Comparison of ENCODE assay signal across 21 cellular contexts in the genomic region with DNA sequence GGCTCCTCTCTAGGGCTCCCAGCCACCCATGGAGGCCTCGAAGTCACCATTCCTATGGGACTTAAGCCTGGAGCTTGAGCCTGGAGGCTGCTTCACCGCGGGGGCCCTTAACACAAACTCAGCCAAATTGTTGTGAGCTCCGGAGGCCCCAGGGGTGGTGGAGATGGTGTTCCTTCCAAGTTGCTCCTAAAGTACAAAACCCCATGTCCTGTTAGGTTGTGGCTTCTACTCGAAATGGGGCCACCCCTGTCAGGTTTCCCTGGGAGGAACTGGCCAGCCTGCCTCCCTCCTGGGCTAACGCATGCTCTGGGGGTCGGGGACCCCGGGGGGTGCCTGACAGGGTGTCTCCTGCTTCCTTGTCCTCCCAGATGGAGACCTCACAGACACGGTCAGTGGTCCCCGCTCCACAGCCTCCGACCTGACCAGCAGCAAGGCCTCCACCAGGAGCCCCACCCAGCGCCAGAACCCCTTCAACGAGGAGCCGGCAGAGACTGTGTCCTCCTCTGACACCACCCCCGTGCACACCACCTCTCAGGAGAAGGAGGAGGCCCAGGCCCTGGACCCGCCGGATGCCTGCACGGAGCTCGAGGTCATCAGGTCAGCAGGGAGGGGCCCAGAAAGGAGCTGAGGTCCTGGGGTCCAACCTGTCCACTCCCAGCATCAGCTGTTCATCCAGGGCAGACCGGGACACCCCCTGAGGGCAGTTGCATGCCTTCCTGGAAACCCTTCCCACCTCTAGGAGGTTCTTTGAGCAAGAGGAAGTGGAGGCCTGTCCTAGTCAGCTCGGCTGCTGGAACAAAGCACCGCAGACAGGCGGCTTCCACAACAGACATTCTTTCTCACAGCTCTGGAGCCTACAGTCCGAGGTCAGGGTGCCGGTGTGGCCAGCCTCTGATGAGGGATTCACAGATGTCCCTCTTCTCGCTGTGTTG. TPM values are rescaled to one million over a fixed set of nuclear protein-coding genes. Genes with fewer than 3 reads are reported as not detected.
DNase-seq lines count a peak whose midpoint lies in the region; ATAC-seq and TF ChIP-seq lines count a peak whose summit lies in the region.
"Had no signal": no experiment of that assay in that cellular context is flagged by ENCODE, and none has a peak within 500 bp of the region (broad histone marks: within the 10 kb centered on the region; RNA-seq: fewer than 3 reads in every experiment).

No MANE protein-coding gene starts in this region.

- H3K4me3 ChIP-seq in HUES6 (ENCODE audit: low read depth, low read length) (no peak overlapping the region), mesendoderm (ENCODE audit: low read length) (no peak overlapping the region), breast epithelium (no peak overlapping the region)
- H3K4me3 ChIP-seq: PC-9 had no signal

- H3K9me3 Mint-ChIP-seq in chondrocyte (ENCODE audit: low read depth): no peaks in the 10 kb centered on the region
- no peaks in the 10 kb centered on the region for H3K9me3 Mint-ChIP-seq in stimulated activated effector memory CD8-positive, alpha-beta T cell treated with anti-CD3 and anti-CD28 coated beads, Interleukin-12 subunit alpha, Interleukin-12 subunit beta, amount 100 ng/mL, for 72 hours
- H3K9me3 Mint-ChIP-seq: CD4-positive, alpha-beta memory T cell had no signal

- H3K36me3 ChIP-seq in HUES6 (ENCODE audit: control insufficient read depth, insufficient read depth, low read length): peaks cover 73% of the 10 kb centered on the region
- peaks cover 6% of the 10 kb centered on the region for H3K36me3 ChIP-seq in mesendoderm (ENCODE audit: control insufficient read depth, insufficient read depth, low read length)
- H3K36me3 ChIP-seq in breast epithelium: peaks cover 18% of the 10 kb centered on the region

- H3K27me3 ChIP-seq in HUES6 (ENCODE audit: control insufficient read depth, insufficient read depth, low read length) (no peaks in the 10 kb centered on the region), mesendoderm (ENCODE audit: insufficient read depth, low read length, poor library complexity) (no peaks in the 10 kb centered on the region), breast epithelium (no peaks in the 10 kb centered on the region)

- H2BK120ac ChIP-seq in mesendoderm (ENCODE audit: low read depth, low read length): no peak overlapping the region

- H2BK5ac ChIP-seq in mesendoderm (ENCODE audit: low read length): no peak overlapping the region

- H3K9me3 ChIP-seq in HUES6 (ENCODE audit: control insufficient read depth, insufficient read depth, low read depth, low read length): no peaks in the 10 kb centered on the region
- H3K9me3 ChIP-seq in breast epithelium: no peaks in the 10 kb centered on the region
- H3K9me3 ChIP-seq: SK-N-SH had no signal

- no peak overlapping the region for H4K8ac ChIP-seq in mesendoderm (ENCODE audit: low read depth, low read length)

- intact Hi-C loops in breast epithelium (cut with DNase I; ENCODE audit: low total_unique reads): no loop called here

- H3K18ac ChIP-seq in mesendoderm (ENCODE audit: low read length): no peak overlapping the region

- TF ChIP-seq CTCF in chondrocyte (IDR thresholded peaks at IDR 0.05) (no peak), breast epithelium (IDR thresholded peaks at IDR 0.05) (no peak)

- H3K4me3 Mint-ChIP-seq in chondrocyte (ENCODE audit: unreplicated experiment): no peak overlapping the region
- H3K4me3 Mint-ChIP-seq in stimulated activated effector memory CD8-positive, alpha-beta T cell treated with anti-CD3 and anti-CD28 coated beads, Interleukin-12 subunit alpha, Interleukin-12 subunit beta, amount 100 ng/mL, for 72 hours: no peak overlapping the region
- H3K4me3 Mint-ChIP-seq: CD4-positive, alpha-beta memory T cell had no signal

- no peak for TF ChIP-seq POLR2A in breast epithelium (IDR thresholded peaks at IDR 0.05)

- H3K36me3 Mint-ChIP-seq in chondrocyte (ENCODE audit: low read depth): peaks cover 25% of the 10 kb centered on the region
- peaks cover 59% of the 10 kb centered on the region for H3K36me3 Mint-ChIP-seq in stimulated activated effector memory CD8-positive, alpha-beta T cell treated with anti-CD3 and anti-CD28 coated beads, Interleukin-12 subunit alpha, Interleukin-12 subunit beta, amount 100 ng/mL, for 72 hours

- no peaks in the 10 kb centered on the region for H3K79me2 ChIP-seq in mesendoderm (ENCODE audit: control insufficient read depth, insufficient read depth, low read length)

- H3K4me2 ChIP-seq in mesendoderm (ENCODE audit: low read length): no peak overlapping the region
- H3K4me2 ChIP-seq: PC-9, SK-N-SH had no signal

- peak overlapping the region; percentile 51 for H3K27ac Mint-ChIP-seq in chondrocyte (ENCODE audit: unreplicated experiment)
- H3K27ac Mint-ChIP-seq in stimulated activated effector memory CD8-positive, alpha-beta T cell treated with anti-CD3 and anti-CD28 coated beads, Interleukin-12 subunit alpha, Interleukin-12 subunit beta, amount 100 ng/mL, for 72 hours: peak overlapping the region; percentile 75

- H3K4ac ChIP-seq in mesendoderm (ENCODE audit: low read depth, low read length): no peak overlapping the region

- H3K27ac ChIP-seq in HUES6 (ENCODE audit: low read depth, low read length) (no peak overlapping the region), mesendoderm (ENCODE audit: low read depth, low read length) (no peak overlapping the region), breast epithelium (no peak overlapping the region)
- H3K27ac ChIP-seq: HL-60, PC-9 had no signal

- H3K9ac ChIP-seq in HUES6 (ENCODE audit: low read length) (peak overlapping the region; percentile 46), mesendoderm (ENCODE audit: low read length) (no peak overlapping the region)
- H3K9ac ChIP-seq: SK-N-SH had no signal

- H3K56ac ChIP-seq in mesendoderm (ENCODE audit: low read length): no peak overlapping the region

- no peaks in the 10 kb centered on the region for H3K4me1 ChIP-seq in HUES6 (ENCODE audit: control insufficient read depth, insufficient read depth, low read length)
- no peaks in the 10 kb centered on the region for H3K4me1 ChIP-seq in mesendoderm (ENCODE audit: control insufficient read depth, low read depth, low read length)
- no peaks in the 10 kb centered on the region for H3K4me1 ChIP-seq in breast epithelium

- H4K5ac ChIP-seq in mesendoderm (ENCODE audit: low read length): no peak overlapping the region

- ATAC-seq in stimulated activated effector memory CD8-positive, alpha-beta T cell treated with anti-CD3 and anti-CD28 coated beads, Interleukin-12 subunit alpha, Interleukin-12 subunit beta, amount 100 ng/mL, for 72 hours: no peak
- no peak for ATAC-seq in GM19351 (IDR thresholded peaks at IDR 0.05; ENCODE audit: unreplicated experiment)
- ATAC-seq in activated CD4-positive, CD25-positive, alpha-beta regulatory T cell treated with anti-CD3 and anti-CD28 coated beads, Interleukin-2, amount 50 U/mL, for 24 hours: no peak
- ATAC-seq: Right ventricle myocardium inferior had no signal

- H3K23ac ChIP-seq in mesendoderm (ENCODE audit: low read length): no peak overlapping the region

- WGBS in mesendoderm (ENCODE audit: extremely low coverage, insufficient coverage, low lambda C conversion rate): no CpG with 5 or more reads among the region's 26 CpGs

- DNase-seq in chondrocyte (ENCODE audit: low spot score) (peak; percentile 93), mesendoderm (peak; percentile 40), breast epithelium (ENCODE audit: low spot score in 2 of 2) (no peak)
- no peak for DNase-seq in stimulated activated effector memory CD8-positive, alpha-beta T cell treated with anti-CD3 and anti-CD28 coated beads, Interleukin-12 subunit alpha, Interleukin-12 subunit beta, amount 100 ng/mL, for 72 hours (ENCODE audit: low spot score in 2 of 2)
- no peak for DNase-seq in stimulated activated CD4-positive, alpha-beta T cell treated with anti-CD3 and anti-CD28 coated beads, Interleukin-1b, Interleukin-23, amount 100 ng/mL, for 48 hours
- DNase-seq: ACHN; CD4-positive, alpha-beta memory T cell; DMS79 treated with DMSO at 0.1 percent for 48 hours; GDM1; KG1; NCI-H1092; NCI-H748 treated with DMSO at 0.1 percent for 48 hours; PC-9; SK-N-SH had no signal

- no peak overlapping the region for H2BK15ac ChIP-seq in mesendoderm (replicated peaks; ENCODE audit: low read depth)

- H2AK5ac ChIP-seq in mesendoderm (ENCODE audit: low read length): no peak overlapping the region

- no peaks in the 10 kb centered on the region for H3K27me3 Mint-ChIP-seq in chondrocyte (ENCODE audit: low read depth)
- H3K27me3 Mint-ChIP-seq: CD4-positive, alpha-beta memory T cell had no signal

- no peaks in the 10 kb centered on the region for H3K79me1 ChIP-seq in mesendoderm (ENCODE audit: low read length)

- H3K4me1 Mint-ChIP-seq in chondrocyte (ENCODE audit: low read depth): peaks cover 10% of the 10 kb centered on the region
- H3K4me1 Mint-ChIP-seq in stimulated activated effector memory CD8-positive, alpha-beta T cell treated with anti-CD3 and anti-CD28 coated beads, Interleukin-12 subunit alpha, Interleukin-12 subunit beta, amount 100 ng/mL, for 72 hours: no peaks in the 10 kb centered on the region
- H3K4me1 Mint-ChIP-seq: CD4-positive, alpha-beta memory T cell had no signal

RNA-seq across cellular contexts. Expression of a gene that starts 10.8 kb away (rescaled TPM):
- total RNA-seq in chondrocyte (0.90 to 1.9 TPM (median 1.3 TPM) in 3 replicates), breast epithelium (1 to 10 TPM; 1.0 to 1.8 (median 1.3) TPM)
- 0.76 TPM for polyA plus RNA-seq in mesendoderm (2013, experiment 1 of 2)
- polyA plus RNA-seq in mesendoderm (2013, experiment 2 of 2): 0.31 TPM

RNA-seq across cellular contexts. Expression of a gene that starts 17.1 kb away (rescaled TPM):
- total RNA-seq in chondrocyte (not detected in 3 replicates), breast epithelium (not detected)
- polyA plus RNA-seq in mesendoderm (2013, experiment 1 of 2): 0.20 TPM
- polyA plus RNA-seq in mesendoderm (2013, experiment 2 of 2): 0.14 TPM
- total RNA-seq: CD4-positive, alpha-beta memory T cell; H4; M059J; PC-9; Right ventricle myocardium inferior had no signal
- polyA plus RNA-seq: CD4-positive, alpha-beta memory T cell; SK-N-SH had no signal

RNA-seq across cellular contexts. Expression of a gene that starts 33.4 kb away (rescaled TPM):
- total RNA-seq in chondrocyte (191 to 492 TPM (median 490 TPM) in 3 replicates), breast epithelium (10 to 100 TPM; 17.4 to 73.4 (median 42.6) TPM)
- polyA plus RNA-seq in mesendoderm (2013, experiment 1 of 2): 54.2 TPM
- polyA plus RNA-seq in mesendoderm (2013, experiment 2 of 2): 56.7 TPM
- total RNA-seq: CD4-positive, alpha-beta memory T cell had no signal
- polyA plus RNA-seq: CD4-positive, alpha-beta memory T cell had no signal

RNA-seq across cellular contexts. Expression of a gene that starts 41.1 kb away (rescaled TPM):
- total RNA-seq in chondrocyte (63.6 to 68.3 TPM (median 66.0 TPM) in 3 replicates), breast epithelium (10 to 100 TPM; 29.7 to 56.5 (median 41.6) TPM)
- 39.7 TPM for polyA plus RNA-seq in mesendoderm (2013, experiment 1 of 2)
- 38.3 TPM for polyA plus RNA-seq in mesendoderm (2013, experiment 2 of 2)

Comparison
In these comparisons a context has a peak if more than half of its experiments do, and no peak if none do; other contexts are left out.
1. DNase-seq: peak in chondrocyte (single experiment) and mesendoderm (single experiment); none in stimulated activated effector memory CD8-positive, alpha-beta T cell treated with anti-CD3 and anti-CD28 coated beads, Interleukin-12 subunit alpha, Interleukin-12 subunit beta, amount 100 ng/mL, for 72 hours (0 of 2), stimulated activated CD4-positive, alpha-beta T cell treated with anti-CD3 and anti-CD28 coated beads, Interleukin-1b, Interleukin-23, amount 100 ng/mL, for 48 hours (single experiment) and breast epithelium (0 of 2).